In the genomic region with DNA sequence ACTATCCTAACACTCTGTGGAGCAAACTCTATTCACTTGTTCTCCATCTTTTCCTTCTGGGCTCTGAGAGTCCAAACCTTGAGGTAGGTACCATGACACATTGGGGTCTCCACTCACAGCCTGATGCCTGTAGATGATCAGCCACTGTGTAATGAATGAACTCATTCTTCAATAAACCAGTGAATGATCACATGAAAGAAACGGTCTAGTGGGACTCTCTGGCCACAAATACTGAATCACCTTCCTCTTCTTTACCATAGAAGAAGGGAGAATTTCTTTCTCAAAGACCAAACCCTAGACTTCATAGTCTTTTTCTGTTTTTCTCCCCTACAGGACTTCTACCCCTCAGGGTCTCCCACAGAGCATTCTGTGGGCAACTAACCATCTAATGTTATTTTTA, we compare ENCODE assay signal across 11 cellular contexts. TPM values are rescaled to one million over a fixed set of nuclear protein-coding genes. Genes with fewer than 3 reads are reported as not detected.
DNase-seq lines count a peak whose midpoint lies in the region; ATAC-seq and TF ChIP-seq lines count a peak whose summit lies in the region.
"Had no signal": no experiment of that assay in that cellular context is flagged by ENCODE, and none has a peak within 500 bp of the region (broad histone marks: within the 10 kb centered on the region; RNA-seq: fewer than 3 reads in every experiment).

No MANE protein-coding gene starts in this region.

- POLR2A ChIA-PET in HEK293T (lab: Yijun Ruan, JAX), result no interaction called here

- H3K27me3 ChIP-seq in vagina, result no peaks in the 10 kb centered on the region

- CTCF ChIA-PET in HEK293T (lab: Yijun Ruan, JAX), result no interaction called here

- H3K4me3 ChIP-seq in vagina, result no peak overlapping the region

- H3K36me3 Mint-ChIP-seq in activated T-helper 2 cell treated with anti-CD3 and anti-CD28 coated beads, Interferon-gamma antibody, Interleukin-2, Interleukin-4, amounts not matched to agents 10 μg/mL and 5 μg/mL and 100 μg/mL, durations not matched to agents 14 hours and 24 hours and 36 hours (ENCODE audit: low read depth), result peaks cover 19% of the 10 kb centered on the region

- TF ChIP-seq POLR2A in vagina (IDR thresholded peaks at IDR 0.05), result no peak

- no peak for TF ChIP-seq CTCF in vagina (IDR thresholded peaks at IDR 0.05)

- peaks cover 25% of the 10 kb centered on the region for H3K9me3 Mint-ChIP-seq in activated T-helper 2 cell treated with anti-CD3 and anti-CD28 coated beads, Interferon-gamma antibody, Interleukin-2, Interleukin-4, amounts not matched to agents 10 μg/mL and 5 μg/mL and 100 μg/mL, durations not matched to agents 14 hours and 24 hours and 36 hours

- H3K36me3 ChIP-seq in vagina, result no peaks in the 10 kb centered on the region

- H3K4me3 Mint-ChIP-seq in activated T-helper 2 cell treated with anti-CD3 and anti-CD28 coated beads, Interferon-gamma antibody, Interleukin-2, Interleukin-4, amounts not matched to agents 10 μg/mL and 5 μg/mL and 100 μg/mL, durations not matched to agents 14 hours and 24 hours and 36 hours (ENCODE audit: low read depth), result no peak overlapping the region
- H3K4me3 Mint-ChIP-seq: neural crest cell had no signal

- H3K27ac Mint-ChIP-seq in activated T-helper 2 cell treated with anti-CD3 and anti-CD28 coated beads, Interferon-gamma antibody, Interleukin-2, Interleukin-4, amounts not matched to agents 10 μg/mL and 5 μg/mL and 100 μg/mL, durations not matched to agents 14 hours and 24 hours and 36 hours, result peak overlapping the region; percentile 70

- H3K4me1 Mint-ChIP-seq in activated T-helper 2 cell treated with anti-CD3 and anti-CD28 coated beads, Interferon-gamma antibody, Interleukin-2, Interleukin-4, amounts not matched to agents 10 μg/mL and 5 μg/mL and 100 μg/mL, durations not matched to agents 14 hours and 24 hours and 36 hours (ENCODE audit: low read depth), result peaks cover 11% of the 10 kb centered on the region
- H3K4me1 Mint-ChIP-seq: neural crest cell had no signal

- intact Hi-C loops in activated T-helper 2 cell treated with anti-CD3 and anti-CD28 coated beads, Interferon-gamma antibody, Interleukin-2, Interleukin-4, amounts not matched to agents 10 μg/mL and 5 μg/mL and 100 μg/mL, durations not matched to agents 14 hours and 24 hours and 36 hours (cut with micrococcal nuclease), result loop anchor here (1.0 kb wide), 2 partner anchors 21 to 100 kb away; a partner anchor contains a TSS
- intact Hi-C loops in vagina (cut with DNase I), result no loop called here

- no peaks in the 10 kb centered on the region for H3K27me3 Mint-ChIP-seq in activated T-helper 2 cell treated with anti-CD3 and anti-CD28 coated beads, Interferon-gamma antibody, Interleukin-2, Interleukin-4, amounts not matched to agents 10 μg/mL and 5 μg/mL and 100 μg/mL, durations not matched to agents 14 hours and 24 hours and 36 hours (ENCODE audit: low read depth)

- DNase-seq in ACHN, result peak; percentile 82
- no peak for DNase-seq in activated T-helper 2 cell treated with anti-CD3 and anti-CD28 coated beads, Interferon-gamma antibody, Interleukin-2, Interleukin-4, amounts not matched to agents 10 μg/mL and 5 μg/mL and 100 μg/mL, durations not matched to agents 14 hours and 24 hours and 36 hours (ENCODE audit: low spot score)
- no peak for DNase-seq in NCI-H524 treated with DMSO at 0.1 percent for 48 hours (lab: John Stamatoyannopoulos, UW)
- no peak for DNase-seq in vagina (ENCODE audit: extremely low spot score in 2 of 2)
- DNase-seq in HEK293T (ENCODE audit: extremely low spot score), result no peak
- DNase-seq in NK-92 (lab: John Stamatoyannopoulos, UW; ENCODE audit: unreplicated experiment), result no peak
- DNase-seq: COR-L47, NCI-H748 treated with DMSO at 0.1 percent for 48 hours had no signal

- in situ Hi-C loops in ACHN (cut with HindIII; ENCODE audit: low pct_ligation_motif_present, low pct_unique_long_range_greater_than_20kb, low sequenced_read_pairs), result no loop called here

- ATAC-seq in GM19452 (IDR thresholded peaks at IDR 0.05; ENCODE audit: unreplicated experiment) (peak; percentile 43), HG03280 (IDR thresholded peaks at IDR 0.05; ENCODE audit: unreplicated experiment) (peak; percentile 27)

- H3K27ac ChIP-seq in vagina, result no peak overlapping the region

- H3K4me1 ChIP-seq in vagina, result no peaks in the 10 kb centered on the region

- peaks cover 10% of the 10 kb centered on the region for H3K9me3 ChIP-seq in vagina

TF ChIP-seq in HEK293T, 16 proteins besides CTCF, POLR2A, EP300 and RAD21:
- TF ChIP-seq FOXA1 (IDR thresholded peaks at IDR 0.05) (no peak), SUZ12 (IDR thresholded peaks at IDR 0.05) (no peak), BHLHE40 (IDR thresholded peaks at IDR 0.05; ENCODE audit: borderline replicate concordance) (no peak), CTBP1 (IDR thresholded peaks at IDR 0.05; ENCODE audit: borderline replicate concordance) (no peak), L3MBTL2 (conservative IDR thresholded peaks at IDR 0.05) (no peak), NFRKB (IDR thresholded peaks at IDR 0.05) (no peak), SP1 (IDR thresholded peaks at IDR 0.05) (no peak), FOXK2 (IDR thresholded peaks at IDR 0.05) (no peak), ARNT (IDR thresholded peaks at IDR 0.05) (no peak), TARDBP (IDR thresholded peaks at IDR 0.05) (no peak), ZNF384 (IDR thresholded peaks at IDR 0.05) (no peak), LEF1 (IDR thresholded peaks at IDR 0.05; ENCODE audit: borderline replicate concordance) (no peak), FOXM1 (IDR thresholded peaks at IDR 0.05; ENCODE audit: borderline replicate concordance) (no peak), HDGF (IDR thresholded peaks at IDR 0.05; ENCODE audit: borderline replicate concordance) (no peak), ELF4 (IDR thresholded peaks at IDR 0.05) (no peak)
- TF ChIP-seq, protein P1, sequence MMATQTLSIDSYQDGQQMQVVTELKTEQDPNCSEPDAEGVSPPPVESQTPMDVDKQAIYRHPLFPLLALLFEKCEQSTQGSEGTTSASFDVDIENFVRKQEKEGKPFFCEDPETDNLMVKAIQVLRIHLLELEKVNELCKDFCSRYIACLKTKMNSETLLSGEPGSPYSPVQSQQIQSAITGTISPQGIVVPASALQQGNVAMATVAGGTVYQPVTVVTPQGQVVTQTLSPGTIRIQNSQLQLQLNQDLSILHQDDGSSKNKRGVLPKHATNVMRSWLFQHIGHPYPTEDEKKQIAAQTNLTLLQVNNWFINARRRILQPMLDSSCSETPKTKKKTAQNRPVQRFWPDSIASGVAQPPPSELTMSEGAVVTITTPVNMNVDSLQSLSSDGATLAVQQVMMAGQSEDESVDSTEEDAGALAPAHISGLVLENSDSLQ (IDR thresholded peaks at IDR 0.05), result no peak

RNA-seq across cellular contexts. Expression of a gene that starts 20.5 kb away (rescaled TPM):
- 57.2 and 59.3 TPM in 2 replicates for total RNA-seq in activated T-helper 2 cell treated with anti-CD3 and anti-CD28 coated beads, Interferon-gamma antibody, Interleukin-2, Interleukin-4, amounts not matched to agents 10 μg/mL and 5 μg/mL and 100 μg/mL, durations not matched to agents 14 hours and 24 hours and 36 hours
- total RNA-seq in vagina, result 33.6 TPM
